12 cellular contexts compared by ENCODE assay signal in genomic region chr22:26174280-26174679, GRCh38. TPM values are rescaled to one million over a fixed set of nuclear protein-coding genes. Genes with fewer than 3 reads are reported as not detected.
DNase-seq lines count a peak whose midpoint lies in the region; ATAC-seq, FAIRE-seq and TF ChIP-seq lines count a peak whose summit lies in the region.
"Had no signal": no experiment of that assay in that cellular context is flagged by ENCODE, and none has a peak within 500 bp of the region (broad histone marks: within the 10 kb centered on the region; RNA-seq: fewer than 3 reads in every experiment).

No MANE protein-coding gene starts in this region.

- H2BK12ac ChIP-seq in H1 (ENCODE audit: low read depth, low read length) = no peak overlapping the region

- no peak overlapping the region for H3K14ac ChIP-seq in H1 (ENCODE audit: insufficient read length)

- peaks cover 12 to 25% (median 23%) of the 10 kb centered on the region in 4 experiments for H3K27me3 ChIP-seq in H1 (replicated peaks in 1 of 4; ENCODE audit: control insufficient read depth in 3 of 4, extremely low read depth in 1 of 4, insufficient read depth in 3 of 4, low read length in 3 of 4)
- H3K27me3 ChIP-seq in testis = no peaks in the 10 kb centered on the region

- peaks cover 0 to 13% (median 8%) of the 10 kb centered on the region in 4 experiments; a peak in 6 of 7 replicates for H3K4me1 ChIP-seq in H1 (replicated peaks in 1 of 4; ENCODE audit: control insufficient read depth in 3 of 4, insufficient read depth in 4 of 4, low read length in 3 of 4)
- H3K4me1 ChIP-seq in testis = peaks cover 7% of the 10 kb centered on the region

- TF ChIP-seq RAD21 in H1 (IDR thresholded peaks at IDR 0.05 in 1 of 2, conservative IDR thresholded peaks at IDR 0.05 in 1 of 2; ENCODE audit: low read depth in 2 of 2, low read length in 2 of 2) = peak; percentile 85 to 86

- H2AK5ac ChIP-seq in H1 (ENCODE audit: low read depth, low read length) = no peak overlapping the region

- H2AFZ ChIP-seq in H1 (ENCODE audit: low read length) = no peak overlapping the region

- H3K18ac ChIP-seq in H1 (ENCODE audit: extremely low read depth, low read length) = no peak overlapping the region

- H4K91ac ChIP-seq in H1 (replicated peaks; ENCODE audit: insufficient read length, low read length) = no peak overlapping the region

- CTCF ChIA-PET in H1 (lab: Charles Lee; ENCODE audit: partially characterized antibody) = interaction anchor here (0.9 to 12.5 kb wide), 7 partner anchors 12 to 271 kb away, joined by 3 to 246 read pairs (median 4); no protein-coding TSS in a partner anchor

- no peak overlapping the region for H3K9ac ChIP-seq in H1 (replicated peaks in 1 of 4; ENCODE audit: extremely low read depth in 1 of 4, low read depth in 3 of 4, low read length in 3 of 4)
- H3K9ac ChIP-seq: BLaER1 treated with 17β-estradiol and CSF1 and Interleukin-3, amounts not matched to agents 10 nM and 100 nM had no signal

- POLR2A ChIA-PET in H1 (lab: Charles Lee; ENCODE audit: partially characterized antibody) = no interaction called here

- TF ChIP-seq CTCF in H1 (IDR thresholded peaks at IDR 0.05; ENCODE audit: control extremely low read depth in 1 of 3, insufficient read depth in 1 of 3, low read depth in 1 of 3, low read length in 3 of 3) (peak; percentile 68 to 80 (median 75)), testis (IDR thresholded peaks at IDR 0.05) (no peak)

- DNase-seq in NCI-H748 (lab: John Stamatoyannopoulos, UW; ENCODE audit: unreplicated experiment) = peak; percentile 60
- no peak for DNase-seq in NCI-H748 treated with DMSO at 0.1 percent for 48 hours (lab: John Stamatoyannopoulos, UW)
- DNase-seq in NCI-H2196 (lab: John Stamatoyannopoulos, UW; ENCODE audit: unreplicated experiment) = peak; percentile 50
- DNase-seq in H1 (ENCODE audit: low read depth in 1 of 2, low spot score in 2 of 2) = peak; percentile 39 to 55
- peak; percentile 20 for DNase-seq in testis
- no peak for DNase-seq in T-helper 2 cell
- DNase-seq in NK-92 treated with Interleukin-12 subunit alpha and Interleukin-12 subunit beta, amount 100 ng/mL, for 24 hours (lab: John Stamatoyannopoulos, UW) = no peak
- DNase-seq: KBM-7 had no signal

- no peak overlapping the region for H3K23ac ChIP-seq in H1 (ENCODE audit: insufficient read length)

- no peak overlapping the region for H3K4me3 ChIP-seq in H1 (ENCODE audit: extremely low read depth in 1 of 4, insufficient read depth in 2 of 4, low read depth in 3 of 4, low read length in 4 of 4)
- H3K4me3 ChIP-seq in testis = no peak overlapping the region
- H3K4me3 ChIP-seq: BLaER1 treated with 17β-estradiol and CSF1 and Interleukin-3, amounts not matched to agents 10 nM and 100 nM had no signal

- H2BK120ac ChIP-seq in H1 (replicated peaks; ENCODE audit: low read depth, low read length) = no peak overlapping the region

- peak; percentile 89 for FAIRE-seq in H1 (lab: Jason Lieb, UNC)

- 25% methylated on average over 12 of the region's 12 CpGs; no CpG with 5 or more reads in 1 of the 2 experiments for WGBS in H1 (ENCODE audit: extremely low coverage in 1 of 2, insufficient coverage in 1 of 2, insufficient read length in 1 of 2, insufficient replicate concordance in 2 of 2, low coverage in 1 of 2, low lambda C conversion rate in 2 of 2, missing lambda C conversion rate in 1 of 2), 2 experiments
- 28 to 46% methylated on average over 12 of the region's 12 CpGs for WGBS in testis, 2 donors

- H3K79me1 ChIP-seq in H1 (ENCODE audit: low read depth, low read length) = no peaks in the 10 kb centered on the region

- no peaks in the 10 kb centered on the region for H3K36me3 ChIP-seq in H1 (ENCODE audit: control insufficient read depth in 2 of 4, insufficient read depth in 4 of 4, low read length in 3 of 4)
- no peaks in the 10 kb centered on the region for H3K36me3 ChIP-seq in testis (ENCODE audit: low read depth, missing control alignments)
- H3K36me3 ChIP-seq: BLaER1 treated with 17β-estradiol and CSF1 and Interleukin-3, amounts not matched to agents 10 nM and 100 nM had no signal

- H3K4ac ChIP-seq in H1 (replicated peaks; ENCODE audit: insufficient read length, low read depth, low read length) = no peak overlapping the region

- no peak overlapping the region for H2BK20ac ChIP-seq in H1 (ENCODE audit: low read length)

- ATAC-seq in esophagus mucosa = no peak

- H3K4me2 ChIP-seq in H1 (ENCODE audit: insufficient read depth in 1 of 2, low read depth in 2 of 2, low read length in 2 of 2) = peak overlapping the region in 1 of 2 experiments; percentile 23; a peak in 1 of 4 replicates
- H3K4me2 ChIP-seq: BLaER1 treated with 17β-estradiol and CSF1 and Interleukin-3, amounts not matched to agents 10 nM and 100 nM had no signal

- H2BK15ac ChIP-seq in H1 (ENCODE audit: low read length) = no peak overlapping the region

- TF ChIP-seq POLR2A in H1 (IDR thresholded peaks at IDR 0.05; ENCODE audit: control extremely low read depth in 1 of 2, low read depth in 2 of 2, low read length in 2 of 2) (no peak), testis (IDR thresholded peaks at IDR 0.05) (no peak)

- H3K79me2 ChIP-seq in H1 (ENCODE audit: control insufficient read depth in 1 of 2, insufficient read depth in 2 of 2, low read length in 2 of 2) = no peaks in the 10 kb centered on the region

- H4K20me1 ChIP-seq in H1 (replicated peaks in 1 of 2; ENCODE audit: control insufficient read depth in 1 of 2, insufficient read depth in 2 of 2, low read length in 2 of 2) = peaks cover 4 to 7% of the 10 kb centered on the region in 2 experiments

- peaks cover 7% of the 10 kb centered on the region for H3K23me2 ChIP-seq in H1 (ENCODE audit: low read depth, low read length)

- H3K9me3 ChIP-seq in H1 (ENCODE audit: insufficient read depth in 2 of 2, low read depth in 1 of 2, low read length in 1 of 2) (no peaks in the 10 kb centered on the region), testis (no peaks in the 10 kb centered on the region)
- H3K9me3 ChIP-seq: BLaER1 treated with 17β-estradiol and CSF1 and Interleukin-3, amounts not matched to agents 10 nM and 100 nM had no signal

- no peak overlapping the region for H4K8ac ChIP-seq in H1 (ENCODE audit: extremely low read depth, insufficient read depth, low read length)

- H2BK5ac ChIP-seq in H1 (ENCODE audit: low read depth, low read length) = no peak overlapping the region

- H3K27ac ChIP-seq in H1 (ENCODE audit: low read depth, low read length) (no peak overlapping the region), testis (no peak overlapping the region)
- H3K27ac ChIP-seq: BLaER1 treated with 17β-estradiol and CSF1 and Interleukin-3, amounts not matched to agents 10 nM and 100 nM had no signal

- TF ChIP-seq EP300 in H1 (IDR thresholded peaks at IDR 0.05; ENCODE audit: borderline replicate concordance in 1 of 2, low read depth in 2 of 2, low read length in 2 of 2) = 0 out of 3 replicates have a peak, but pooled peaks of 1 of the 2 experiments have one; percentile 28

- intact Hi-C loops in testis (cut with DNase I; ENCODE audit: low total_unique reads) = no loop called here

- H4K5ac ChIP-seq in H1 (ENCODE audit: insufficient read length, low read depth, low read length) = no peak overlapping the region

- no peak overlapping the region for H3K56ac ChIP-seq in H1 (replicated peaks; ENCODE audit: insufficient read length, low read depth, low read length)

TF ChIP-seq in H1, 55 proteins besides CTCF, POLR2A, EP300 and RAD21:
- 0 out of 2 replicates have a peak, but pooled peaks have one; percentile 61 for TF ChIP-seq TCF12 (IDR thresholded peaks at IDR 0.05; ENCODE audit: low read depth, low read length)
- 0 out of 2 replicates have a peak, but pooled peaks have one; percentile 12 for TF ChIP-seq JUND (IDR thresholded peaks at IDR 0.05; ENCODE audit: low read length)
- 0 out of 4 replicates have a peak, but pooled peaks of 1 of the 2 experiments have one; percentile 52 for TF ChIP-seq SIN3A (conservative IDR thresholded peaks at IDR 0.05 in 1 of 2, IDR thresholded peaks at IDR 0.05 in 1 of 2; ENCODE audit: low read depth in 1 of 2, low read length in 2 of 2)
- no peak for TF ChIP-seq SAP30 (IDR thresholded peaks at IDR 0.05; ENCODE audit: insufficient read depth, insufficient replicate concordance, low read length)
- peak; percentile 57 for TF ChIP-seq CEBPB (IDR thresholded peaks at IDR 0.05; ENCODE audit: low read depth, low read length)
- TF ChIP-seq SP2 (IDR thresholded peaks at IDR 0.05; ENCODE audit: low read length) = no peak

RNA-seq across cellular contexts. Expression of gene SEZ6L, which starts 5.0 kb away (rescaled TPM):
- 0.06 and 0.11 TPM in 2 replicates for total RNA-seq in H1 (2021; fragmentation: NEBNext Ultra II Directional; extraction: Animal tissue kit (Norgen Biotek cat#: 25700))
- polyA plus RNA-seq in H1 (2011; rRNA removed) (0.20 and 0.33 TPM in 2 replicates), testis (ENCODE audit: insufficient read depth, low read depth, low replicate concordance) (0.69 TPM)
- polyA plus RNA-seq in H1 (2011; cell fraction: cytosol; rRNA removed) = 0.10 TPM
- 0.39 TPM for polyA plus RNA-seq in H1 (2011; cell fraction: nucleus; rRNA removed)
- 0.30 to 0.90 TPM (median 0.61 TPM) in 4 replicates for polyA plus RNA-seq in H1 (2012, experiment 1 of 2)
- polyA plus RNA-seq in H1 (2012, experiment 2 of 2) = 0.10 TPM
- polyA plus RNA-seq in H1 (2013, experiment 1 of 2) = 0.26 TPM
- polyA plus RNA-seq in H1 (2013, experiment 2 of 2) = 0.22 TPM
- polyA minus RNA-seq in H1 (2011; rRNA and poly(A)+ RNA removed) = 0.28 and 0.63 TPM in 2 replicates
- not detected for polyA minus RNA-seq in H1 (2011; cell fraction: cytosol; rRNA and poly(A)+ RNA removed)
- not detected for polyA minus RNA-seq in H1 (2011; cell fraction: nucleus; rRNA and poly(A)+ RNA removed)
- total RNA-seq in testis (1 to 10 TPM in 1 of 2 donors, under 1 TPM in 1; 0.71 to 1.4 TPM), esophagus mucosa (0.04 TPM)
- total RNA-seq: activated T-helper 1 cell treated with anti-CD3 and anti-CD28 coated beads, Interleukin-12 subunit alpha, Interleukin-12 subunit beta, Interleukin-2, Interleukin-4 antibody, amounts not matched to agents 30 ng/mL and 10 ng/mL and 1 ng/mL, durations not matched to agents 14 hours and 24 hours and 36 hours; T-helper 2 cell treated with Interferon-gamma antibody and Interleukin-4, amounts not matched to agents 100 ng/mL and 5 ng/mL, for 36 hours had no signal

Comparison
In these comparisons a context has a peak if more than half of its experiments do, and no peak if none do; other contexts are left out.
1. DNase-seq: peak in NCI-H748 (single experiment), NCI-H2196 (single experiment), H1 (2 of 2) and testis (single experiment); none in NCI-H748 treated with DMSO at 0.1 percent for 48 hours (single experiment), T-helper 2 cell (0 of 5) and NK-92 treated with Interleukin-12 subunit alpha and Interleukin-12 subunit beta, amount 100 ng/mL, for 24 hours (single experiment).
2. CTCF ChIP-seq: peak in H1 (3 of 3); none in testis (0 of 3).